Comparison of ENCODE assay signal across 1 cellular context in the genomic region with DNA sequence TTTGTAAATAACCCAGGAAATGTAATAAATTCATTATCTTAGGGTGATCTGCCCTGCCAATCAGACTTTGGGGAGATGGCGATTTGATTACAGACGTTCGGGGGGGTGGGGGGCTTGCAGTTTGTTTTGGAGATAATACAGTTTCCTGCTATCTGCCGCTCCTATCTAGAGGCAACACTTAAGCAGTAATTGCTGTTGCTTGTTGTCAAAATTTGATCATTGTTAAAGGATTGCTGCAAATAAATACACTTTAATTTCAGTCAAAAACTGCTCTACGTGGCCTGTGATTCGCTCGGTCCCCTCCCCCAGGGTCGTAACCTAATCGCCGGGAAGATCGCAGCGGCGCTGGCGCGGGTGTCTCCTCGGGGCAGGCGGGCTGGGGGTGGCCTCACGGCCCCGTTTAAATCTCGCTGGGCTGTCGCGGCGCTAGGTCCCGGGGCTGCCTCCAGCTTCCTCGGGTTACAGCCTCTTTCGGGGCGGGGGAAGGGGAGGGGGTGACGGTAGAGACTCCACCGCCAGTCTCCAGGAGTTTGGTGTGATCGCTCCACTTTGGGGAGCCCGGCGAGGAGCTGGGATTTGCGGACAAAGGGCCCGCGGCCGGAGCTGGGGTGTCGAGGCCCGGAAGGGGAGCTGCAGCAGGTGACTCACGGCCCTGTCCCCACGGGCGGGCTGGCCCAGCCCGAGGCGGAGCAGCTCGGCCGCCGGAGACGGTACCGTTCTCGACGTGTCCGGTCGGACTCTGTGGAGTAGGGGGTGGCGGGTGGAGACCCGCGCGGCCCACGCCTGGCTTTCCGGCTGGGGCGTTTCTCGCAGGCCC.
TF ChIP-seq lines count a peak whose summit lies in the region.

No MANE protein-coding gene starts in this region.

TF ChIP-seq in WTC11, 78 proteins besides CTCF, POLR2A, EP300 and RAD21 (continued from another document):
- TF ChIP-seq HMGA2 (CRISPR knock-in tag; IDR thresholded peaks at IDR 0.05) = no peak
